Comparison of ENCODE assay signal across 8 cellular contexts in the genomic region with DNA sequence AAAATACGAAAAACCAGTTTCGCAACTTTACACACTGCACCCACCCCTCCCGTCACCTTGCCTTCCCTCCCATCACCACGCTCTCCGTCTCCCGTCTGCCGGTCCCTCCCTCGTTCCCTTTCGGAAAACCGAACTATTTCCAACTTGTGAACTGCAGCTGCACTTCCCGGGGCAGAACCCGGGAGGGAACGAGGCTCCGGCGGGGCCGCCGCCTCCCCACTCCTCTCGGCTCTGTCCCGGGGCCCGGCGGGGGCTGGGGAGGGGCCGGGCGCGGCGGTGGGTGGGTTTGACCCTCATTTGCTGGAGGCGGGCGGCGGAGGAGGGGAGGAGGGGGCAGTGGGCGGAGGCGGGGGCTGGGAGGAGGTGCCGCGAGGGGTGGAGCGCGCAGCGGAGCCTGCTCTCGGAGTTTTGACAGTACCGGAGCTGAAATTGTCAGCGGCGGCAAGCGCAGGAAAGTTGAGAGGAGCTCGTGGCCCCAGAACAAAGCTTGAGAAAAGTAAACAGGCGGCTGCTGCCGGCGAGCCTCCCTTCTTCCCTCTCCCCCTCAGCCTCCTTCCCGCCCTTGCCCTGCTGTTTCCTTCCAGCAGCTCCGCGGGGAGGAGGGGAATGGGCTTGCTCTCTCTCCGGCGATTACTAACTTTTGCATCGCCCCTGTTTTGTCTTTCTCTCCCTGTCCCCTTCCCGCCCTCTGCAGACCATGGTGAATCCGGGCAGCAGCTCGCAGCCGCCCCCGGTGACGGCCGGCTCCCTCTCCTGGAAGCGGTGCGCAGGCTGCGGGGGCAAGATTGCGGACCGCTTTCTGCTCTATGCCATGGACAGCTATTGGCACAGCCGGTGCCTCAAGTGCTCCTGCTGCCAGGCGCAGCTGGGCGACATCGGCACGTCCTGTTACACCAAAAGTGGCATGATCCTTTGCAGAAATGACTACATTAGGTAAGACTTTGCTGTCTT. TPM values are rescaled to one million over a fixed set of nuclear protein-coding genes. Genes with fewer than 3 reads are reported as not detected.
DNase-seq lines count a peak whose midpoint lies in the region; ATAC-seq and TF ChIP-seq lines count a peak whose summit lies in the region.

No MANE protein-coding gene starts in this region.

- H4K20me1 ChIP-seq in smooth muscle cell (ENCODE audit: low read depth): peaks cover 44% of the 10 kb centered on the region

- peaks cover 77% of the 10 kb centered on the region for H3K79me2 ChIP-seq in smooth muscle cell (ENCODE audit: low read depth)

- peak overlapping the region; percentile 57 for H3K9ac ChIP-seq in smooth muscle cell (ENCODE audit: low read depth)

- peak overlapping the region; percentile 91 for H3K27ac ChIP-seq in VCaP
- peak overlapping the region; percentile 71 for H3K27ac ChIP-seq in smooth muscle cell (ENCODE audit: low read depth)

- peak; percentile 32; the same call in 1 of the 2 replicates for TF ChIP-seq CTCF in VCaP (conservative IDR thresholded peaks at IDR 0.05)
- peak; percentile 25 for TF ChIP-seq CTCF in smooth muscle cell (IDR thresholded peaks at IDR 0.05; ENCODE audit: borderline replicate concordance, insufficient read depth, poor library complexity, severe bottlenecking)

- no peaks in the 10 kb centered on the region for H3K36me3 ChIP-seq in smooth muscle cell (ENCODE audit: low read depth)

- ATAC-seq in GM21423 (IDR thresholded peaks at IDR 0.05; ENCODE audit: unreplicated experiment) (peak; percentile 18), HG03025 (IDR thresholded peaks at IDR 0.05; ENCODE audit: low FRiP score, unreplicated experiment) (no peak)

- H3F3A ChIP-seq in smooth muscle cell (ENCODE audit: low read depth): no peaks in the 10 kb centered on the region

- H3K9me3 ChIP-seq in smooth muscle cell (replicated peaks; ENCODE audit: low read depth): no peaks in the 10 kb centered on the region

- DNase-seq in COR-L47 (lab: John Stamatoyannopoulos, UW) (peak; percentile 71), NCI-H1105 (lab: John Stamatoyannopoulos, UW) (peak; percentile 69), cerebellar cortex (ENCODE audit: low spot score) (peak; percentile 21), islet precursor cell (peak; percentile 91), smooth muscle cell (lab: John Stamatoyannopoulos, UW; ENCODE audit: unreplicated experiment) (peak; percentile 23)

- H2AFZ ChIP-seq in smooth muscle cell (ENCODE audit: low read depth): no peak overlapping the region

- H3K4me2 ChIP-seq in smooth muscle cell: peak overlapping the region; percentile 87

- H3K27me3 ChIP-seq in smooth muscle cell (ENCODE audit: low read depth): no peaks in the 10 kb centered on the region

- peaks cover 46% of the 10 kb centered on the region for H3K4me1 ChIP-seq in smooth muscle cell (ENCODE audit: low read depth)

- peak overlapping the region; percentile 96 for H3K4me3 ChIP-seq in smooth muscle cell

- 3% methylated on average over 45 of the region's 67 CpGs for WGBS in smooth muscle cell (ENCODE audit: low lambda C conversion rate)

RNA-seq across cellular contexts. Expression of gene LMO4, which starts 2.9 kb away (rescaled TPM):
- total RNA-seq in smooth muscle cell: 140 and 166 TPM in 2 replicates
- polyA plus RNA-seq in smooth muscle cell: 54.2 and 56.5 TPM in 2 replicates

Comparison
In these comparisons a context has a peak if more than half of its experiments do, and no peak if none do; other contexts are left out.
1. DNase-seq: peak in every context shown above with its lines; median percentile 91 in islet precursor cell; 71 in COR-L47; 69 in NCI-H1105; 23 in smooth muscle cell; 21 in cerebellar cortex.